In the genomic region with DNA sequence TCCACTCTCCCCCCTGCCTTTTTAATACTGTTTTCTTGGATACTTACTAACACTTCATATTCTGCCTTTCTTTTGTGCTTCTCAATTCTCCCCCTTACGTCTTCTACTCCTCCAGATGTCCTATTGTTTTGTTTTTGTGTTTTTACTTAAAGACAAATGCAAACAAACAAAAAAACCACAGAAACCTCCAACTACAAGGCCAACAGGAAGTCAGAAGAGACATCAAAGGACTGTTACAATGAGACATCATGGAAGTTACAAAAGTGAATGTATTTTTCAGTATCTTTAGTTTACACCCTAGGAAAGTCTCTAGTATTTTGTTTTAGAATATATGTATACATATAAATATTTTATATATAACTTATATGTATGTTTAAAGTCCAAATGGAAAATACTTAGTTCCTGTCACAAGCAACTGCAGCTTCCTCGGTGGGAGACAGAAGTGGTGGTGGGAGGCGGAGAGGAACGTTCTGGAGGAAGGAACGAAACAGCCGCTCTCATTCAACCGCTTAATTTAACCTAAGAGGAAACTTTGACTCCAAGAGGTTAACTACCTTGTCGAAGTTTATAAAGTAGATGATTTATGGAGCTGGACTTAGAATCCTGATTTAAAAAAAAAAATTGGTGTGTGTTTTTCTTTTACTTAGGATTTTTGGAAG, we compare ENCODE assay signal across 20 cellular contexts.
A peak's percentile ranks its signal among the peaks of the same experiment; 100 is the strongest.
DNase-seq lines count a peak whose midpoint lies in the region; ATAC-seq and TF ChIP-seq lines count a peak whose summit lies in the region.
"Had no signal": no experiment of that assay in that cellular context is flagged by ENCODE, and none has a peak within 500 bp of the region (broad histone marks: within the 10 kb centered on the region; RNA-seq: fewer than 3 reads in every experiment).

No MANE protein-coding gene starts in this region.

- H3K9me3 Mint-ChIP-seq in CD8-positive, alpha-beta T cell: no peaks in the 10 kb centered on the region
- no peaks in the 10 kb centered on the region for H3K9me3 Mint-ChIP-seq in activated T-helper 1 cell treated with anti-CD3 and anti-CD28 coated beads, Interleukin-12 subunit alpha, Interleukin-12 subunit beta, Interleukin-2, Interleukin-4 antibody, amounts not matched to agents 30 ng/mL and 10 ng/mL and 1 ng/mL, durations not matched to agents 14 hours and 24 hours and 36 hours
- H3K9me3 Mint-ChIP-seq in nephron progenitor cell (peaks cover 7% of the 10 kb centered on the region), chondrocyte (ENCODE audit: low read depth) (no peaks in the 10 kb centered on the region)

- H3K4me3 Mint-ChIP-seq in CD8-positive, alpha-beta T cell: peak overlapping the region; percentile 4
- H3K4me3 Mint-ChIP-seq in activated T-helper 1 cell treated with anti-CD3 and anti-CD28 coated beads, Interleukin-12 subunit alpha, Interleukin-12 subunit beta, Interleukin-2, Interleukin-4 antibody, amounts not matched to agents 30 ng/mL and 10 ng/mL and 1 ng/mL, durations not matched to agents 14 hours and 24 hours and 36 hours: peak overlapping the region; percentile 63
- H3K4me3 Mint-ChIP-seq in nephron progenitor cell (peak overlapping the region; percentile 55), chondrocyte (ENCODE audit: unreplicated experiment) (no peak overlapping the region)
- H3K4me3 Mint-ChIP-seq: CD4-positive, CD25-positive, alpha-beta regulatory T cell had no signal

- intact Hi-C loops in CD8-positive, alpha-beta T cell (cut with DNase I, micrococcal nuclease): no loop called here
- intact Hi-C loops in activated T-helper 1 cell treated with anti-CD3 and anti-CD28 coated beads, Interleukin-12 subunit alpha, Interleukin-12 subunit beta, Interleukin-2, Interleukin-4 antibody, amounts not matched to agents 30 ng/mL and 10 ng/mL and 1 ng/mL, durations not matched to agents 14 hours and 24 hours and 36 hours (cut with micrococcal nuclease): no loop called here
- intact Hi-C loops in left ventricle myocardium superior (cut with micrococcal nuclease): no loop called here

- peaks cover 13% of the 10 kb centered on the region for H3K4me1 Mint-ChIP-seq in CD8-positive, alpha-beta T cell (ENCODE audit: low read depth)
- H3K4me1 Mint-ChIP-seq in activated T-helper 1 cell treated with anti-CD3 and anti-CD28 coated beads, Interleukin-12 subunit alpha, Interleukin-12 subunit beta, Interleukin-2, Interleukin-4 antibody, amounts not matched to agents 30 ng/mL and 10 ng/mL and 1 ng/mL, durations not matched to agents 14 hours and 24 hours and 36 hours (ENCODE audit: low read depth): peaks cover 6% of the 10 kb centered on the region
- H3K4me1 Mint-ChIP-seq in nephron progenitor cell: peaks cover 87% of the 10 kb centered on the region
- H3K4me1 Mint-ChIP-seq in chondrocyte (ENCODE audit: low read depth): no peaks in the 10 kb centered on the region

- no peak overlapping the region for H3K27ac Mint-ChIP-seq in CD8-positive, alpha-beta T cell
- H3K27ac Mint-ChIP-seq in activated T-helper 1 cell treated with anti-CD3 and anti-CD28 coated beads, Interleukin-12 subunit alpha, Interleukin-12 subunit beta, Interleukin-2, Interleukin-4 antibody, amounts not matched to agents 30 ng/mL and 10 ng/mL and 1 ng/mL, durations not matched to agents 14 hours and 24 hours and 36 hours: no peak overlapping the region
- H3K27ac Mint-ChIP-seq in nephron progenitor cell (peak overlapping the region; percentile 92), chondrocyte (ENCODE audit: unreplicated experiment) (no peak overlapping the region)
- H3K27ac Mint-ChIP-seq: CD4-positive, CD25-positive, alpha-beta regulatory T cell had no signal

- no peak for TF ChIP-seq CTCF in CD8-positive, alpha-beta T cell (IDR thresholded peaks at IDR 0.05)
- no peak for TF ChIP-seq CTCF in nephron progenitor cell (IDR thresholded peaks at IDR 0.05)
- no peak for TF ChIP-seq CTCF in chondrocyte (IDR thresholded peaks at IDR 0.05)

- peaks cover 4% of the 10 kb centered on the region for H3K4me1 ChIP-seq in CD8-positive, alpha-beta T cell (ENCODE audit: insufficient read depth, low read length)

- CTCF ChIA-PET in CD8-positive, alpha-beta T cell (lab: Charles Lee): no interaction called here

- no peaks in the 10 kb centered on the region for H3K36me3 Mint-ChIP-seq in CD8-positive, alpha-beta T cell
- no peaks in the 10 kb centered on the region for H3K36me3 Mint-ChIP-seq in activated T-helper 1 cell treated with anti-CD3 and anti-CD28 coated beads, Interleukin-12 subunit alpha, Interleukin-12 subunit beta, Interleukin-2, Interleukin-4 antibody, amounts not matched to agents 30 ng/mL and 10 ng/mL and 1 ng/mL, durations not matched to agents 14 hours and 24 hours and 36 hours (ENCODE audit: low read depth)
- H3K36me3 Mint-ChIP-seq in nephron progenitor cell (ENCODE audit: low read depth) (no peaks in the 10 kb centered on the region), chondrocyte (ENCODE audit: low read depth) (no peaks in the 10 kb centered on the region)

- no peak overlapping the region for H3K4me3 ChIP-seq in CD8-positive, alpha-beta T cell (ENCODE audit: low read depth, low read length)
- H3K4me3 ChIP-seq: PC-9 had no signal

- POLR2A ChIA-PET in CD8-positive, alpha-beta T cell (lab: Charles Lee): no interaction called here

- H3K9me3 ChIP-seq in CD8-positive, alpha-beta T cell (ENCODE audit: low read length): no peaks in the 10 kb centered on the region

- H3K27me3 Mint-ChIP-seq in CD8-positive, alpha-beta T cell (ENCODE audit: low read depth): peaks cover 45% of the 10 kb centered on the region
- H3K27me3 Mint-ChIP-seq in activated T-helper 1 cell treated with anti-CD3 and anti-CD28 coated beads, Interleukin-12 subunit alpha, Interleukin-12 subunit beta, Interleukin-2, Interleukin-4 antibody, amounts not matched to agents 30 ng/mL and 10 ng/mL and 1 ng/mL, durations not matched to agents 14 hours and 24 hours and 36 hours (ENCODE audit: insufficient read depth): peaks cover 24% of the 10 kb centered on the region
- peaks cover 32% of the 10 kb centered on the region for H3K27me3 Mint-ChIP-seq in nephron progenitor cell (ENCODE audit: low read depth, poor library complexity)
- H3K27me3 Mint-ChIP-seq in chondrocyte (ENCODE audit: low read depth): peaks cover 8% of the 10 kb centered on the region

- no peak for ATAC-seq in CD8-positive, alpha-beta T cell
- ATAC-seq in HG02885 (IDR thresholded peaks at IDR 0.05; ENCODE audit: poor library complexity, unreplicated experiment) (peak; percentile 36), left ventricle myocardium superior (no peak)
- ATAC-seq: HepG2 had no signal

- H3K27ac ChIP-seq in CD8-positive, alpha-beta T cell (ENCODE audit: low read depth, low read length): no peak overlapping the region
- H3K27ac ChIP-seq: KMS-11, PC-9 had no signal

- peaks cover 3% of the 10 kb centered on the region for H3K27me3 ChIP-seq in CD8-positive, alpha-beta T cell (ENCODE audit: insufficient read depth, low read length)

- H3K36me3 ChIP-seq in CD8-positive, alpha-beta T cell (ENCODE audit: insufficient read depth, low read length): no peaks in the 10 kb centered on the region

- no peak for DNase-seq in CD8-positive, alpha-beta T cell
- no peak for DNase-seq in activated T-helper 1 cell treated with anti-CD3 and anti-CD28 coated beads, Interleukin-12 subunit alpha, Interleukin-12 subunit beta, Interleukin-2, Interleukin-4 antibody, amounts not matched to agents 30 ng/mL and 10 ng/mL and 1 ng/mL, durations not matched to agents 14 hours and 24 hours and 36 hours (ENCODE audit: low spot score)
- no peak for DNase-seq in nephron progenitor cell
- DNase-seq in left ventricle myocardium superior: no peak
- no peak for DNase-seq in NCI-H446 (lab: John Stamatoyannopoulos, UW)
- no peak for DNase-seq in chondrocyte (ENCODE audit: low spot score)
- DNase-seq: ACHN; AML-193; Calu3; CD4-positive, CD25-positive, alpha-beta regulatory T cell; DMS79 treated with DMSO at 0.1 percent for 48 hours; GOT3; NCI-H1092; NCI-H146; NCI-H2081 treated with DMSO at 0.1 percent for 48 hours; NCI-H510A treated with DMSO at 0.1 percent for 48 hours; PC-9 had no signal
